9 cellular contexts compared by ENCODE assay signal in the genomic region with DNA sequence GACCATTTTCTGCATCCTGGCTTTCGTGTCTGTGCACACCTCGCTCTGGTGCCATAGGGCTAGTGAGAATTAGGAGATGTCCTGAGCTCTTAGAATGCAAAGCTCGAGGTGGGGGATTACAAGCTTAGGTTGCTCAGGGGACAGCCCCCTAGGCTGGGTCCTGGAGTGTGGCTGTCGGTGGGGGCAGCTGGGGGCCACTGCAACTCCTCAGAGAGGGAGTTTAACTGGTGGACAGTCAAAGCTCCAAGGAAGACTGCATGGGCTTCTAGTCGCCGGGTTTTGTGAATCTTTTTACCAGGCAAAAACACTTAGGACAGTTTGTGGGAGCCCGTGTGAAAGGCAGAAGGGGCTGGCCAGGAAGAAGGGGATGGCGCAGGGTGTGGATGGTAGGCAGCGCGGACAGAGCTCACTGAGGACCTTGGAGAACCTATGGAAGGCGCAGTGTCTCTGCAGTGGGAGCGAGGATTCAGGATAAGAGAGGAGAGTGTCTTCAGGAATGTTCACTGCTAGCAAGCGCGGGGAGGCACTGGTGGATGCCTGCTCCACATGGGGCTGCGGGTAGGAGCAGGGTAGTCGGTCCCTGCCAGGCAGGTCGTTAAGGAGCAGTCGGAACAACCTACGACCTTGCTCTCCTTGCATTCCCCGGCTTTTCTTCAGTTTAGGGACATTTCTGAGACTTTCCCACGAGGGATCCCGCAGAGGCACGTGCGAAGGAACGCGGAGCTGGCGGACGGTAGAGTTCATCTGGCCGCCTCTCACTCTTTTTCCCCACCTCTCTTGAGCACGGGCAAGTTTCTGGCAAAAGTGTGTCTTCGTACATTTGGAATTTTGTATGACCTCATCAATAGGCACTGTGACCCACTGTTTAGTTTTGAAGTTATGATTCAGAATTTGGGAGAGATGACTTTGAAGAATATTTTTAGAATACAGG. TPM values are rescaled to one million over a fixed set of nuclear protein-coding genes. Genes with fewer than 3 reads are reported as not detected.
DNase-seq lines count a peak whose midpoint lies in the region; ATAC-seq and TF ChIP-seq lines count a peak whose summit lies in the region.
"Had no signal": no experiment of that assay in that cellular context is flagged by ENCODE, and none has a peak within 500 bp of the region (broad histone marks: within the 10 kb centered on the region; RNA-seq: fewer than 3 reads in every experiment).

No MANE protein-coding gene starts in this region.

- no peaks in the 10 kb centered on the region for H3K9me3 ChIP-seq in mesenchymal stem cell (ENCODE audit: control insufficient read depth, low read length)
- no peaks in the 10 kb centered on the region for H3K9me3 ChIP-seq in upper lobe of left lung

- peak overlapping the region; percentile 37 to 74 for H3K18ac ChIP-seq in mesenchymal stem cell (ENCODE audit: low read depth in 1 of 2, low read length in 2 of 2)

- peaks cover 31 to 34% of the 10 kb centered on the region in 2 experiments for H3K36me3 ChIP-seq in mesenchymal stem cell (ENCODE audit: control insufficient read depth in 1 of 2, insufficient read depth in 2 of 2, low read depth in 1 of 2, low read length in 2 of 2)
- H3K36me3 ChIP-seq in upper lobe of left lung: peaks cover 0 to 16% (median 12%) of the 10 kb centered on the region in 4 donors

- H3K27me3 ChIP-seq in mesenchymal stem cell (ENCODE audit: control insufficient read depth in 1 of 2, insufficient read depth in 1 of 2, low read length in 2 of 2) (no peaks in the 10 kb centered on the region), upper lobe of left lung (no peaks in the 10 kb centered on the region)

- peaks cover 2% of the 10 kb centered on the region for H3K9me3 Mint-ChIP-seq in activated CD4-positive, alpha-beta T cell treated with anti-CD3 and anti-CD28 coated beads for 36 hours (ENCODE audit: low read depth)

- 30% methylated on average over 30 of the region's 31 CpGs for WGBS in mesenchymal stem cell
- WGBS in upper lobe of left lung, 2 donors: 44 to 49% methylated on average over 31 of the region's 31 CpGs

- H3K36me3 Mint-ChIP-seq in activated CD4-positive, alpha-beta T cell treated with anti-CD3 and anti-CD28 coated beads for 36 hours (ENCODE audit: low read depth): peaks cover 10% of the 10 kb centered on the region

- peak overlapping the region; percentile 57 for H3K27ac Mint-ChIP-seq in activated CD4-positive, alpha-beta T cell treated with anti-CD3 and anti-CD28 coated beads for 36 hours

- CTCF ChIA-PET in activated CD4-positive, alpha-beta T cell treated with anti-CD3 and anti-CD28 coated beads for 36 hours (lab: Charles Lee): interaction anchor here (1.2 to 2.0 kb wide), 4 partner anchors 9 to 168 kb away, joined by 4 to 14 read pairs (median 5); no protein-coding TSS in a partner anchor

- H3K23ac ChIP-seq in mesenchymal stem cell (ENCODE audit: low read length in 2 of 2): peak overlapping the region in 1 of 2 experiments; percentile 57

- peak overlapping the region; percentile 63 for H2BK5ac ChIP-seq in mesenchymal stem cell (ENCODE audit: low read depth, low read length, poor library complexity, severe bottlenecking)

- H3K4me3 Mint-ChIP-seq in activated CD4-positive, alpha-beta T cell treated with anti-CD3 and anti-CD28 coated beads for 36 hours: no peak overlapping the region

- no peak for TF ChIP-seq POLR2A in upper lobe of left lung (IDR thresholded peaks at IDR 0.05)

- peak overlapping the region; percentile 54 to 82 for H3K4me3 ChIP-seq in mesenchymal stem cell (ENCODE audit: insufficient read depth in 1 of 2, low read depth in 1 of 2, low read length in 2 of 2)
- peak overlapping the region in 3 of 4 donors; percentile 35 to 45 (median 44) for H3K4me3 ChIP-seq in upper lobe of left lung

- ATAC-seq in activated CD4-positive, alpha-beta T cell treated with anti-CD3 and anti-CD28 coated beads for 36 hours: no peak
- ATAC-seq in upper lobe of left lung (ENCODE audit: low FRiP score in 2 of 2) (peak; percentile 3 to 39), HG03045 (IDR thresholded peaks at IDR 0.05; ENCODE audit: unreplicated experiment) (no peak)

- peak overlapping the region in 1 of 2 experiments; percentile 84 for H2BK12ac ChIP-seq in mesenchymal stem cell (ENCODE audit: low read length in 2 of 2)

- H3K4me2 ChIP-seq in mesenchymal stem cell (ENCODE audit: low read length, poor library complexity, severe bottlenecking): peak overlapping the region; percentile 64

- TF ChIP-seq CTCF in upper lobe of left lung (IDR thresholded peaks at IDR 0.05): no peak

- H2AFZ ChIP-seq in mesenchymal stem cell (ENCODE audit: low read depth, low read length): no peak overlapping the region

- POLR2A ChIA-PET in activated CD4-positive, alpha-beta T cell treated with anti-CD3 and anti-CD28 coated beads for 36 hours (lab: Charles Lee): no interaction called here

- H2AK5ac ChIP-seq in mesenchymal stem cell (ENCODE audit: low read length, severe bottlenecking): no peak overlapping the region

- H3K4me1 ChIP-seq in mesenchymal stem cell (ENCODE audit: control insufficient read depth, insufficient read depth, low read depth, low read length) (peaks cover 25% of the 10 kb centered on the region), upper lobe of left lung (peaks cover 47 to 69% (median 59%) of the 10 kb centered on the region in 4 donors)

- TF ChIP-seq EP300 in upper lobe of left lung (IDR thresholded peaks at IDR 0.05): no peak

- peak overlapping the region; percentile 3 to 57 for H3K4ac ChIP-seq in mesenchymal stem cell (ENCODE audit: low read depth in 1 of 2, low read length in 2 of 2)

- intact Hi-C loops in activated CD4-positive, alpha-beta T cell treated with anti-CD3 and anti-CD28 coated beads for 36 hours (cut with DNase I, micrococcal nuclease): loop anchor here in 1 of 2 experiments (5.0 kb wide), 2 partner anchors 57 to 87 kb away; no protein-coding TSS in a partner anchor

- H3K79me1 ChIP-seq in mesenchymal stem cell (replicated peaks; ENCODE audit: low read length, poor library complexity, severe bottlenecking): peaks cover 7% of the 10 kb centered on the region

- no peak for DNase-seq in activated CD4-positive, alpha-beta T cell treated with anti-CD3 and anti-CD28 coated beads for 36 hours
- no peak for DNase-seq in activated CD4-positive, alpha-beta T cell treated with anti-CD3 and anti-CD28 coated beads, Interleukin-2, amount 50 U/mL, for 4 hours
- DNase-seq in dedifferentiated amniotic fluid mesenchymal stem cell (ENCODE audit: extremely low spot score) (peak; percentile 37), mesenchymal stem cell (peak; percentile 74), upper lobe of left lung (no peak), foreskin melanocyte (no peak), NCI-H2081 (lab: John Stamatoyannopoulos, UW) (no peak)
- DNase-seq: stimulated activated CD4-positive, alpha-beta T cell treated with anti-CD3 and anti-CD28 coated beads, Interleukin-15, amount 100 ng/mL, for 24 hours had no signal

- H3K9ac ChIP-seq in mesenchymal stem cell (ENCODE audit: low read length): peak overlapping the region; percentile 99

- H3K4me1 Mint-ChIP-seq in activated CD4-positive, alpha-beta T cell treated with anti-CD3 and anti-CD28 coated beads for 36 hours: peaks cover 34% of the 10 kb centered on the region

- H2BK15ac ChIP-seq in mesenchymal stem cell (ENCODE audit: low read depth, poor library complexity, severe bottlenecking): peak overlapping the region; percentile 15

- H3K14ac ChIP-seq in mesenchymal stem cell (ENCODE audit: low read length in 2 of 2): peak overlapping the region in 1 of 2 experiments; percentile 83

- peak overlapping the region; percentile 22 for H2BK120ac ChIP-seq in mesenchymal stem cell (ENCODE audit: low read depth, low read length)

- H4K91ac ChIP-seq in mesenchymal stem cell (ENCODE audit: low read length): no peak overlapping the region

- peaks cover 2% of the 10 kb centered on the region for H3K27me3 Mint-ChIP-seq in activated CD4-positive, alpha-beta T cell treated with anti-CD3 and anti-CD28 coated beads for 36 hours

- H4K8ac ChIP-seq in mesenchymal stem cell (ENCODE audit: low read length): peak overlapping the region; percentile 52

- H3K27ac ChIP-seq in mesenchymal stem cell (ENCODE audit: low read length, poor library complexity, severe bottlenecking) (peak overlapping the region; percentile 92), upper lobe of left lung (peak overlapping the region; percentile 86 to 95 (median 90))

RNA-seq across cellular contexts. Expression of gene KCNE1, which starts 12.9 kb away (rescaled TPM):
- total RNA-seq in activated CD4-positive, alpha-beta T cell treated with anti-CD3 and anti-CD28 coated beads for 36 hours: under 1 TPM in 1 of 2 experiments, not detected in 1; 0.07 TPM
- polyA plus RNA-seq in mesenchymal stem cell (2013, experiment 1 of 2): 0.19 TPM
- 0.23 TPM for polyA plus RNA-seq in mesenchymal stem cell (2013, experiment 2 of 2)
- 10 to 100 TPM in 5 of 6 donors, 1 to 10 TPM in 1; 9.6 to 58.7 (median 19.4) TPM for total RNA-seq in upper lobe of left lung

Comparison
In these comparisons a context has a peak if more than half of its experiments do, and no peak if none do; other contexts are left out.
1. ATAC-seq: peak in upper lobe of left lung (2 of 2); none in activated CD4-positive, alpha-beta T cell treated with anti-CD3 and anti-CD28 coated beads for 36 hours (single experiment) and HG03045 (single experiment).
2. DNase-seq: peak in dedifferentiated amniotic fluid mesenchymal stem cell (single experiment) and mesenchymal stem cell (single experiment); none in activated CD4-positive, alpha-beta T cell treated with anti-CD3 and anti-CD28 coated beads for 36 hours (single experiment), activated CD4-positive, alpha-beta T cell treated with anti-CD3 and anti-CD28 coated beads, Interleukin-2, amount 50 U/mL, for 4 hours (0 of 2), upper lobe of left lung (0 of 2), foreskin melanocyte (single experiment) and NCI-H2081 (0 of 2).
3. RNA of gene KCNE1, which starts 12.9 kb away (total RNA-seq): 9.6 to 58.7 TPM in upper lobe of left lung; 0.07 TPM in activated CD4-positive, alpha-beta T cell treated with anti-CD3 and anti-CD28 coated beads for 36 hours; every median in the first group is over 4 times any median in the second.